Comparison of ENCODE assay signal across 1 cellular context in genomic region chr9:16426716-16427115, GRCh38.
TF ChIP-seq lines count a peak whose summit lies in the region.

No MANE protein-coding gene starts in this region.

TF ChIP-seq in SK-N-SH treated with all-trans-retinoic acid at 6 μM for 48 hours, 23 proteins besides CTCF, POLR2A, EP300 and RAD21 (continued from another document):
- TF ChIP-seq CSRNP3 (CRISPR knock-in tag; IDR thresholded peaks at IDR 0.05) (no peak), CREB5 (CRISPR knock-in tag; IDR thresholded peaks at IDR 0.05; ENCODE audit: low read depth) (no peak), TOX (CRISPR knock-in tag; IDR thresholded peaks at IDR 0.05; ENCODE audit: borderline replicate concordance) (no peak), ZNF565 (CRISPR knock-in tag; conservative IDR thresholded peaks at IDR 0.05; ENCODE audit: low read depth) (no peak), TCF4 (CRISPR knock-in tag; IDR thresholded peaks at IDR 0.05; ENCODE audit: borderline replicate concordance) (no peak)
